8 cellular contexts compared by ENCODE assay signal in genomic region chr1:236168716-236169429, GRCh38. TPM values are rescaled to one million over a fixed set of nuclear protein-coding genes. Genes with fewer than 3 reads are reported as not detected.
DNase-seq lines count a peak whose midpoint lies in the region; TF ChIP-seq lines count a peak whose summit lies in the region.

No MANE protein-coding gene starts in this region.

- H3K9me3 ChIP-seq in esophagus squamous epithelium (no peaks in the 10 kb centered on the region), sigmoid colon (no peaks in the 10 kb centered on the region)

- DNase-seq in NCI-H510A (lab: John Stamatoyannopoulos, UW) (peak; percentile 7), NCI-H510A treated with DMSO at 0.1 percent for 48 hours (lab: John Stamatoyannopoulos, UW) (no peak), NCI-H2029 (lab: John Stamatoyannopoulos, UW) (peak; percentile 91), esophagus squamous epithelium (lab: John Stamatoyannopoulos, UW) (no peak), sigmoid colon (peak; percentile 79), NCI-H1417 (lab: John Stamatoyannopoulos, UW) (no peak), NCI-H2227 treated with DMSO at 0.1 percent for 48 hours (lab: John Stamatoyannopoulos, UW) (no peak), activated T-cell treated with anti-CD3 and anti-CD28 coated beads for 4 hours (no peak)

- TF ChIP-seq EP300 in sigmoid colon (IDR thresholded peaks at IDR 0.05): no peak

- TF ChIP-seq POLR2A in esophagus squamous epithelium (IDR thresholded peaks at IDR 0.05) (no peak), sigmoid colon (IDR thresholded peaks at IDR 0.05) (no peak)

- no peaks in the 10 kb centered on the region for H3K27me3 ChIP-seq in esophagus squamous epithelium
- no peaks in the 10 kb centered on the region for H3K27me3 ChIP-seq in sigmoid colon

- H3K27ac ChIP-seq in esophagus squamous epithelium (no peak overlapping the region), sigmoid colon (no peak overlapping the region)

- intact Hi-C loops in esophagus squamous epithelium (cut with DNase I): no loop called here
- intact Hi-C loops in sigmoid colon (cut with DNase I): no loop called here

- H3K4me3 ChIP-seq in esophagus squamous epithelium (no peak overlapping the region), sigmoid colon (no peak overlapping the region)

- no peaks in the 10 kb centered on the region for H3K36me3 ChIP-seq in esophagus squamous epithelium
- peaks cover 0 to 9% (median 2%) of the 10 kb centered on the region in 4 donors for H3K36me3 ChIP-seq in sigmoid colon

- WGBS in esophagus squamous epithelium, 2 donors: 81 to 83% methylated on average over 7 to 8 of the region's 10 CpGs
- WGBS in sigmoid colon, 2 donors: 72 to 80% methylated on average over 10 of the region's 10 CpGs

- peak in 4 of 6 experiments; percentile 7 to 46 (median 16) for TF ChIP-seq CTCF in esophagus squamous epithelium (IDR thresholded peaks at IDR 0.05)
- TF ChIP-seq CTCF in sigmoid colon (IDR thresholded peaks at IDR 0.05): no peak

- H3K4me1 ChIP-seq in esophagus squamous epithelium (peaks cover 0 to 9% (median 0%) of the 10 kb centered on the region in 3 donors), sigmoid colon (no peaks in the 10 kb centered on the region)

RNA-seq across cellular contexts. Expression of gene GPR137B, which starts 26.5 kb away (rescaled TPM):
- total RNA-seq in esophagus squamous epithelium: 10 to 100 TPM in 2 of 4 donors, 1 to 10 TPM in 2; 3.6 to 16.0 (median 7.4) TPM
- 10 to 100 TPM in 3 of 4 donors, 1 to 10 TPM in 1; 9.2 to 25.5 (median 19.0) TPM for total RNA-seq in sigmoid colon
- polyA plus RNA-seq in sigmoid colon: 10 to 100 TPM in 1 of 3 donors, 1 to 10 TPM in 2; 6.0 to 10.8 (median 8.8) TPM

Comparison
In these comparisons a context has a peak if more than half of its experiments do, and no peak if none do; other contexts are left out.
1. DNase-seq: peak in NCI-H510A (single experiment), NCI-H2029 (single experiment) and sigmoid colon (single experiment); none in NCI-H510A treated with DMSO at 0.1 percent for 48 hours (single experiment), esophagus squamous epithelium (single experiment), NCI-H1417 (0 of 3), NCI-H2227 treated with DMSO at 0.1 percent for 48 hours (single experiment) and activated T-cell treated with anti-CD3 and anti-CD28 coated beads for 4 hours (single experiment).
2. CTCF ChIP-seq: peak in esophagus squamous epithelium (4 of 6); none in sigmoid colon (0 of 4).